ENCODE assay signal across 9 cellular contexts in the genomic region with DNA sequence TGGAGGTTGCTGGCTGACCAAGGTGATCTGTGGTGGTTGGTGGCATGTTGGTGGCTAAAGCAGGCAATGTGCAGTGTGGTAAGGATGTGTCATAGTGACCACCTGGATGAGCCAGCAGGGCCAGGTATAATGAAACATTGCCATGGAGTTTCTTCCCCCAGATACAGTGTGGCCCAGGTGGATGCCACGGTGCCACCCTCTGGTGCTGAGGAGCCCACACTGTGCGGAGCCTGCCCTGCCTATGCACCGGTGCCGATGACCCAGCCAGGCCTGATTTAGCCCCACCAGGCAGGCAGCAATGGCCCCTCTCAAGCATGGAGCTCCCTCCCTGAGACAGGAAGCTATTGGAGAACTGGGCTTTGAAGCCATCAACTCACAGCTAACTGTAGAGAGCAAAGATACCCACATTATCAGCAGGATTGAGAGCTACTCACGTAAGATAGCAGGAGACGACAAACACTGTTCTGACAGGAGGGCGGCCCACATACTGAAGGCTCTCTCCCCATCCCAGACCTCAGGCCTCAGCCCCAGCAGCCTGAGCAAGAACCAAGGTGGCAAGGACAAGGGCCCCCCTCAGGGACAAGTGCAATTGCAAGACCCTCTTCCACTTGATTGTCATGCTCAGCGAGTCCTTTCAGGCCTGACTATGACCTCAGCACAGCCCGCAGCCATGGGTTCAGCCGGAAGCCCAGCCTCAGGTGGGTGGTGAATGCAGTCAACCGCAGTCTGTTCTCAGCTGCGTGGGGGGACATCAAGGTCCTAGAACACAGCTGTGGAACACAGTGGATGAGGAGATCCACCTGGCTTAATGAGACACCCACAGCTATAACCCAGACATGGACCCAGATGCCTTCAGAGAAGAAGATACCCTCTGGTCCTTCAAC.
DNase-seq lines count a peak whose midpoint lies in the region; ATAC-seq and TF ChIP-seq lines count a peak whose summit lies in the region.
"Had no signal": no experiment of that assay in that cellular context is flagged by ENCODE, and none has a peak within 500 bp of the region (broad histone marks: within the 10 kb centered on the region; RNA-seq: fewer than 3 reads in every experiment).

No MANE protein-coding gene starts in this region.

- H3K4ac ChIP-seq in IMR-90 (ENCODE audit: low read depth, low read length), result no peak overlapping the region; the same call in 1 of the 2 replicates

- H3K4me3 ChIP-seq in cardiac muscle cell (no peak overlapping the region), right atrium auricular region (no peak overlapping the region), IMR-90 (ENCODE audit: insufficient read depth, low read depth, low read length) (no peak overlapping the region)
- H3K4me3 ChIP-seq: A549 had no signal

- no TSS peak for BruUV-seq in IMR-90 (replicated peaks; lab: Mats Ljungman, UMichigan)

- H3K56ac ChIP-seq in IMR-90 (ENCODE audit: extremely low read depth, insufficient read depth, low read length), result no peak overlapping the region

- H2AK9ac ChIP-seq in IMR-90 (replicated peaks; ENCODE audit: low read depth, low read length, poor library complexity), result no peak overlapping the region

- no peak overlapping the region for H2AFZ ChIP-seq in IMR-90 (replicated peaks; ENCODE audit: low read length, poor library complexity)

- H3K79me1 ChIP-seq in IMR-90 (ENCODE audit: low read depth in 1 of 2, low read length in 2 of 2), result no peaks in the 10 kb centered on the region

- TF ChIP-seq CTCF in cardiac muscle cell (IDR thresholded peaks at IDR 0.05; ENCODE audit: low read depth, low read length) (no peak), right atrium auricular region (IDR thresholded peaks at IDR 0.05) (no peak), IMR-90 (conservative IDR thresholded peaks at IDR 0.05; ENCODE audit: low read depth, low read length) (no peak)

- no peak for TF ChIP-seq POLR2A in IMR-90 (IDR thresholded peaks at IDR 0.05; ENCODE audit: low read depth, low read length)

- no CpG with 5 or more reads among the region's 12 CpGs for WGBS in IMR-90 (ENCODE audit: extremely low coverage in 2 of 2, insufficient read length in 1 of 2), 2 experiments

- H3K27me3 ChIP-seq in cardiac muscle cell (no peaks in the 10 kb centered on the region), right atrium auricular region (no peaks in the 10 kb centered on the region), IMR-90 (ENCODE audit: control insufficient read depth, insufficient read depth, low read length) (no peaks in the 10 kb centered on the region)

- no peak for ATAC-seq in IMR-90 (ENCODE audit: low read depth)
- ATAC-seq: A549 had no signal

- peaks cover under 1% of the 10 kb centered on the region for H3K9me1 ChIP-seq in IMR-90 (ENCODE audit: insufficient read depth, low read length)

- DNase-seq in cardiac muscle cell (ENCODE audit: low read depth in 1 of 2, low spot score in 1 of 2) (no peak), right atrium auricular region (ENCODE audit: low spot score) (no peak), IMR-90 (no peak), NCI-H2171 treated with DMSO at 0.1 percent for 48 hours (lab: John Stamatoyannopoulos, UW) (no peak), NCI-H1417 treated with DMSO at 0.1 percent for 48 hours (lab: John Stamatoyannopoulos, UW) (no peak), NOMO-1 treated with dmso at 0.1 percent for 144 hours (lab: John Stamatoyannopoulos, UW; ENCODE audit: unreplicated experiment) (no peak)
- DNase-seq in activated naive CD4-positive, alpha-beta T cell treated with Interleukin-2 at 50 U/mL for 16 hours, result peak; percentile 64
- DNase-seq in stimulated activated CD8-positive, alpha-beta memory T cell treated with anti-CD3 and anti-CD28 coated beads, Interleukin-7, amount 100 ng/mL, for 24 hours (ENCODE audit: low read depth), result peak; percentile 40

- 0 out of 2 replicates have a peak overlapping the region, but pooled peaks have one; percentile 62 for H2AK5ac ChIP-seq in IMR-90 (ENCODE audit: low read depth, low read length)

- H4K20me1 ChIP-seq in IMR-90 (ENCODE audit: insufficient read depth, low read length), result no peaks in the 10 kb centered on the region

- H2BK5ac ChIP-seq in IMR-90 (ENCODE audit: low read depth, low read length, poor library complexity, severe bottlenecking), result no peak overlapping the region

- no peaks in the 10 kb centered on the region for H3K9me3 ChIP-seq in cardiac muscle cell (ENCODE audit: low read depth)
- H3K9me3 ChIP-seq in right atrium auricular region, result peaks cover 0 to 6% of the 10 kb centered on the region in 2 donors
- peaks cover 2% of the 10 kb centered on the region; the same call in 1 of the 2 replicates for H3K9me3 ChIP-seq in IMR-90 (ENCODE audit: control insufficient read depth, insufficient read depth, low read length)

- no peak overlapping the region; the same call in 2 of the 3 replicates for H2BK15ac ChIP-seq in IMR-90 (ENCODE audit: low read depth, low read length)

- no peak for TF ChIP-seq RAD21 in IMR-90 (IDR thresholded peaks at IDR 0.05; ENCODE audit: low read length)

- H4K91ac ChIP-seq in IMR-90 (ENCODE audit: insufficient read depth, low read depth, low read length), result no peak overlapping the region

- intact Hi-C loops in IMR-90 (cut with micrococcal nuclease), result no loop called here

- no peak overlapping the region for H2BK20ac ChIP-seq in IMR-90 (ENCODE audit: low read depth, low read length)

- no peak overlapping the region for H3K9ac ChIP-seq in IMR-90 (ENCODE audit: low read depth, low read length)

- CTCF ChIA-PET in IMR-90 (lab: Yijun Ruan, JAX), result no interaction called here

- H4K5ac ChIP-seq in IMR-90 (ENCODE audit: low read depth, low read length), result no peak overlapping the region

- no peak overlapping the region for H2BK120ac ChIP-seq in IMR-90 (ENCODE audit: low read depth, low read length)

- no peak overlapping the region for H3K23ac ChIP-seq in IMR-90 (ENCODE audit: low read depth, low read length)

- H4K8ac ChIP-seq in IMR-90 (ENCODE audit: low read depth in 2 of 2, low read length in 2 of 2), result no peak overlapping the region

- no peak overlapping the region for H3K18ac ChIP-seq in IMR-90 (ENCODE audit: low read depth, low read length)

- H3K4me1 ChIP-seq in cardiac muscle cell (ENCODE audit: low read depth) (peaks cover 6% of the 10 kb centered on the region), right atrium auricular region (no peaks in the 10 kb centered on the region), IMR-90 (ENCODE audit: control insufficient read depth, insufficient read depth, low read length) (no peaks in the 10 kb centered on the region; the same call in 1 of the 2 replicates)
- H3K4me1 ChIP-seq: A549 had no signal

- POLR2A ChIA-PET in IMR-90 (lab: Charles Lee; ENCODE audit: unreplicated experiment), result no interaction called here

- dilution Hi-C loops in IMR-90 (cut with HindIII; ENCODE audit: low sequenced_read_pairs, unreplicated experiment), result no loop called here

- no peak overlapping the region for H3K4me2 ChIP-seq in IMR-90 (ENCODE audit: low read depth, low read length)
- H3K4me2 ChIP-seq: A549 had no signal

- H3K27ac ChIP-seq in cardiac muscle cell (peak overlapping the region; percentile 40), right atrium auricular region (no peak overlapping the region), IMR-90 (ENCODE audit: insufficient read depth, low read length) (no peak overlapping the region)
- H3K27ac ChIP-seq: A549 had no signal

- H3K36me3 ChIP-seq in cardiac muscle cell (no peaks in the 10 kb centered on the region), right atrium auricular region (no peaks in the 10 kb centered on the region), IMR-90 (ENCODE audit: control insufficient read depth, insufficient read depth, low read length) (no peaks in the 10 kb centered on the region)

- no peak overlapping the region for H3K14ac ChIP-seq in IMR-90 (replicated peaks; ENCODE audit: low read depth, low read length)

- in situ Hi-C loops in IMR-90 (cut with MboI; ENCODE audit: low sequenced_read_pairs), result no loop called here

TF ChIP-seq in IMR-90, 13 proteins besides CTCF, POLR2A, EP300 and RAD21:
- no peak for TF ChIP-seq FOS (IDR thresholded peaks at IDR 0.05; ENCODE audit: low read depth, low read length)

Comparison
In these comparisons a context has a peak if more than half of its experiments do, and no peak if none do; other contexts are left out.
1. DNase-seq: peak in activated naive CD4-positive, alpha-beta T cell treated with Interleukin-2 at 50 U/mL for 16 hours (single experiment) and stimulated activated CD8-positive, alpha-beta memory T cell treated with anti-CD3 and anti-CD28 coated beads, Interleukin-7, amount 100 ng/mL, for 24 hours (single experiment); none in cardiac muscle cell (0 of 2), right atrium auricular region (single experiment), IMR-90 (single experiment), NCI-H2171 treated with DMSO at 0.1 percent for 48 hours (single experiment), NCI-H1417 treated with DMSO at 0.1 percent for 48 hours (single experiment) and NOMO-1 treated with dmso at 0.1 percent for 144 hours (single experiment).